17 cellular contexts compared by ENCODE assay signal in genomic region chr5:62585306-62585705, GRCh38. TPM values are rescaled to one million over a fixed set of nuclear protein-coding genes. Genes with fewer than 3 reads are reported as not detected.
DNase-seq lines count a peak whose midpoint lies in the region; ATAC-seq and TF ChIP-seq lines count a peak whose summit lies in the region.
"Had no signal": no experiment of that assay in that cellular context is flagged by ENCODE, and none has a peak within 500 bp of the region (broad histone marks: within the 10 kb centered on the region; RNA-seq: fewer than 3 reads in every experiment).

No MANE protein-coding gene starts in this region.

- H3K9me3 Mint-ChIP-seq in activated T-cell treated with anti-CD3 and anti-CD28 coated beads, Interleukin-2, amount 50 U/mL, for 24 hours, result no peaks in the 10 kb centered on the region
- no peaks in the 10 kb centered on the region for H3K9me3 Mint-ChIP-seq in activated CD8-positive, alpha-beta T cell treated with anti-CD3 and anti-CD28 coated beads for 36 hours
- H3K9me3 Mint-ChIP-seq: CD4-positive, CD25-positive, alpha-beta regulatory T cell; H9 had no signal

- H3K4me3 ChIP-seq in spleen (no peak overlapping the region), SJCRH30 (no peak overlapping the region)
- H3K4me3 ChIP-seq: GM12878 had no signal

- CTCF ChIA-PET in activated CD8-positive, alpha-beta T cell treated with anti-CD3 and anti-CD28 coated beads for 36 hours (lab: Charles Lee), result interaction anchor here (1.2 kb wide), 1 partner anchor 124 kb away, joined by 3 read pairs; no protein-coding TSS in a partner anchor

- H3K27ac ChIP-seq in foreskin keratinocyte, result no peak overlapping the region
- peak overlapping the region in 7 of 8 donors; percentile 21 to 66 (median 44) for H3K27ac ChIP-seq in spleen
- H3K27ac ChIP-seq in SJCRH30, result no peak overlapping the region

- no peak overlapping the region for H3K4me3 Mint-ChIP-seq in activated T-cell treated with anti-CD3 and anti-CD28 coated beads, Interleukin-2, amount 50 U/mL, for 24 hours
- no peak overlapping the region for H3K4me3 Mint-ChIP-seq in activated CD8-positive, alpha-beta T cell treated with anti-CD3 and anti-CD28 coated beads for 36 hours
- H3K4me3 Mint-ChIP-seq: CD4-positive, CD25-positive, alpha-beta regulatory T cell; H9 had no signal

- no peak for TF ChIP-seq POLR2A in spleen (IDR thresholded peaks at IDR 0.05)

- no peak for DNase-seq in activated T-cell treated with anti-CD3 and anti-CD28 coated beads, Interleukin-2, amount 50 U/mL, for 24 hours
- no peak for DNase-seq in activated T-cell treated with anti-CD3 and anti-CD28 coated beads, Interleukin-2, amount 50 U/mL, for 48 hours
- DNase-seq in activated CD8-positive, alpha-beta T cell treated with anti-CD3 and anti-CD28 coated beads for 36 hours, result no peak
- no peak for DNase-seq in foreskin keratinocyte
- DNase-seq in spleen, result no peak
- DNase-seq in stimulated activated CD8-positive, alpha-beta memory T cell treated with anti-CD3 and anti-CD28 coated beads, Interleukin-4, amount 100 ng/mL, for 48 hours, result no peak
- DNase-seq in KBM-7, result no peak
- DNase-seq in SJCRH30, result no peak
- DNase-seq: AML-193; Calu3; CD4-positive, CD25-positive, alpha-beta regulatory T cell; DMS79; H9; NCI-H1092; NCI-H1694; NCI-H69 had no signal

- in situ Hi-C loops in KBM-7 (cut with MboI; ENCODE audit: low pct_unique_long_range_greater_than_20kb, low sequenced_read_pairs), result no loop called here

- peaks cover 46% of the 10 kb centered on the region for H3K36me3 Mint-ChIP-seq in activated T-cell treated with anti-CD3 and anti-CD28 coated beads, Interleukin-2, amount 50 U/mL, for 24 hours (ENCODE audit: low read depth)
- peaks cover 27% of the 10 kb centered on the region for H3K36me3 Mint-ChIP-seq in activated CD8-positive, alpha-beta T cell treated with anti-CD3 and anti-CD28 coated beads for 36 hours (ENCODE audit: low read depth)

- TF ChIP-seq CTCF in activated CD8-positive, alpha-beta T cell treated with anti-CD3 and anti-CD28 coated beads for 36 hours (IDR thresholded peaks at IDR 0.05), result no peak
- no peak for TF ChIP-seq CTCF in foreskin keratinocyte (conservative IDR thresholded peaks at IDR 0.05)
- no peak for TF ChIP-seq CTCF in spleen (IDR thresholded peaks at IDR 0.05 in 8 of 11, conservative IDR thresholded peaks at IDR 0.05 in 3 of 11)

- H3K4me1 Mint-ChIP-seq in activated T-cell treated with anti-CD3 and anti-CD28 coated beads, Interleukin-2, amount 50 U/mL, for 24 hours (ENCODE audit: low read depth), result peaks cover 46% of the 10 kb centered on the region
- peaks cover 18% of the 10 kb centered on the region for H3K4me1 Mint-ChIP-seq in activated CD8-positive, alpha-beta T cell treated with anti-CD3 and anti-CD28 coated beads for 36 hours (ENCODE audit: low read depth)

- ATAC-seq in activated CD8-positive, alpha-beta T cell treated with anti-CD3 and anti-CD28 coated beads for 36 hours, result no peak
- ATAC-seq in foreskin keratinocyte, result peak; percentile 10
- ATAC-seq: GM12878 had no signal

- peak overlapping the region; percentile 3 for H3K27ac Mint-ChIP-seq in activated T-cell treated with anti-CD3 and anti-CD28 coated beads, Interleukin-2, amount 50 U/mL, for 24 hours
- H3K27ac Mint-ChIP-seq in activated CD8-positive, alpha-beta T cell treated with anti-CD3 and anti-CD28 coated beads for 36 hours, result peak overlapping the region; percentile 6

- no peaks in the 10 kb centered on the region for H3K27me3 ChIP-seq in foreskin keratinocyte
- no peaks in the 10 kb centered on the region for H3K27me3 ChIP-seq in spleen (replicated peaks in 1 of 7)
- no peaks in the 10 kb centered on the region for H3K27me3 ChIP-seq in SJCRH30

- H3K36me3 ChIP-seq in spleen (peaks cover 0 to 21% (median 2%) of the 10 kb centered on the region in 6 donors), SJCRH30 (peaks cover 9% of the 10 kb centered on the region; the same call in 1 of the 2 replicates)

- H3K9me3 ChIP-seq in spleen (no peaks in the 10 kb centered on the region), SJCRH30 (replicated peaks) (no peaks in the 10 kb centered on the region)

- 52 to 71% (median 63%) methylated on average over 2 of the region's 2 CpGs for WGBS in spleen, 5 donors

- POLR2A ChIA-PET in activated CD8-positive, alpha-beta T cell treated with anti-CD3 and anti-CD28 coated beads for 36 hours (lab: Charles Lee), result no interaction called here

- intact Hi-C loops in activated CD8-positive, alpha-beta T cell treated with anti-CD3 and anti-CD28 coated beads for 36 hours (cut with micrococcal nuclease), result no loop called here
- intact Hi-C loops in spleen (cut with DNase I; ENCODE audit: low total_unique reads), result no loop called here

- no peaks in the 10 kb centered on the region for H3K27me3 Mint-ChIP-seq in activated T-cell treated with anti-CD3 and anti-CD28 coated beads, Interleukin-2, amount 50 U/mL, for 24 hours
- no peaks in the 10 kb centered on the region for H3K27me3 Mint-ChIP-seq in activated CD8-positive, alpha-beta T cell treated with anti-CD3 and anti-CD28 coated beads for 36 hours
- H3K27me3 Mint-ChIP-seq: CD4-positive, CD25-positive, alpha-beta regulatory T cell had no signal

- H3K4me1 ChIP-seq in foreskin keratinocyte, result peaks cover 5% of the 10 kb centered on the region
- H3K4me1 ChIP-seq in spleen, result peaks cover 0 to 41% (median 7%) of the 10 kb centered on the region in 6 donors
- H3K4me1 ChIP-seq in SJCRH30, result no peaks in the 10 kb centered on the region

RNA-seq across cellular contexts. Expression of gene LRRC70, which starts 6.7 kb away (rescaled TPM):
- total RNA-seq in activated CD8-positive, alpha-beta T cell treated with anti-CD3 and anti-CD28 coated beads for 36 hours, result under 1 TPM; 0.34 to 0.45 TPM
- total RNA-seq in foreskin keratinocyte (0.31 and 0.39 TPM in 2 replicates), spleen (10 to 100 TPM in 4 of 7 donors, 1 to 10 TPM in 3; 7.2 to 15.4 (median 11.8) TPM)
- polyA plus RNA-seq in foreskin keratinocyte (0.16 and 0.23 TPM in 2 replicates), spleen (10 to 100 TPM in 1 of 3 donors, 1 to 10 TPM in 2; 3.9 to 11.4 (median 8.7) TPM)
- 0.68 and 0.81 TPM in 2 replicates for total RNA-seq in SJCRH30 (2014; rRNA removed; shearing (Covaris generic))

Comparison
In these comparisons a context has a peak if more than half of its experiments do, and no peak if none do; other contexts are left out.
1. H3K27ac ChIP-seq: peak in spleen (7 of 8); none in foreskin keratinocyte (single experiment) and SJCRH30 (single experiment).